8 cellular contexts compared by ENCODE assay signal in genomic region chr1:203267347-203267846, GRCh38. TPM values are rescaled to one million over a fixed set of nuclear protein-coding genes. Genes with fewer than 3 reads are reported as not detected.
DNase-seq lines count a peak whose midpoint lies in the region; ATAC-seq, FAIRE-seq and TF ChIP-seq lines count a peak whose summit lies in the region.

No MANE protein-coding gene starts in this region.

- peaks cover 2% of the 10 kb centered on the region for H3K4me1 ChIP-seq in mammary epithelial cell (ENCODE audit: insufficient read depth, low read length)
- H3K4me1 ChIP-seq in small intestine (ENCODE audit: control insufficient read depth in 2 of 2, insufficient read depth in 1 of 2, low read depth in 1 of 2, low read length in 1 of 2) = no peaks in the 10 kb centered on the region

- H3K9ac ChIP-seq in mammary epithelial cell (ENCODE audit: insufficient read depth, low read length) = peak overlapping the region; percentile 8

- peak overlapping the region; percentile 70 for H3K4me2 ChIP-seq in mammary epithelial cell (ENCODE audit: insufficient read depth, low read depth, low read length)

- dilution Hi-C loops in mammary epithelial cell (cut with HindIII; ENCODE audit: low sequenced_read_pairs) = loop anchor here (5.0 to 10.0 kb wide), 2 partner anchors 70 to 233 kb away; no protein-coding TSS in a partner anchor

- H3K9me3 ChIP-seq in mammary epithelial cell (replicated peaks; ENCODE audit: insufficient read depth, low read length) (no peaks in the 10 kb centered on the region), small intestine (ENCODE audit: control insufficient read depth, low read depth) (no peaks in the 10 kb centered on the region)

- intact Hi-C loops in mammary epithelial cell (cut with micrococcal nuclease) = no loop called here

- DNase-seq in DMS79 treated with DMSO at 0.1 percent for 48 hours (lab: John Stamatoyannopoulos, UW) = peak; percentile 76
- DNase-seq in NCI-H2227 (lab: John Stamatoyannopoulos, UW; ENCODE audit: unreplicated experiment) = peak; percentile 95
- peak; percentile 78 for DNase-seq in mammary epithelial cell
- peak; percentile 73 for DNase-seq in iPS-NIHi11 (ENCODE audit: low spot score)
- peak; percentile 95 for DNase-seq in small intestine

- no peaks in the 10 kb centered on the region for H3K27me3 ChIP-seq in mammary epithelial cell (ENCODE audit: insufficient read depth, low read length)
- no peaks in the 10 kb centered on the region for H3K27me3 ChIP-seq in small intestine (ENCODE audit: control insufficient read depth in 2 of 2, insufficient read depth in 2 of 2, low read length in 2 of 2)

- H3K36me3 ChIP-seq in mammary epithelial cell (ENCODE audit: insufficient read depth, low read length) = no peaks in the 10 kb centered on the region
- no peaks in the 10 kb centered on the region for H3K36me3 ChIP-seq in small intestine (ENCODE audit: control insufficient read depth in 2 of 2, insufficient read depth in 2 of 2, low read length in 2 of 2)

- TF ChIP-seq CTCF in WI38 (IDR thresholded peaks at IDR 0.05; ENCODE audit: low read depth, low read length) (peak; percentile 83), mammary epithelial cell (conservative IDR thresholded peaks at IDR 0.05 in 1 of 2, IDR thresholded peaks at IDR 0.05 in 1 of 2; ENCODE audit: extremely low read depth in 1 of 2, insufficient read depth in 1 of 2, low read depth in 1 of 2, low read length in 2 of 2) (peak; percentile 92 to 94)

- H3K27ac ChIP-seq in mammary epithelial cell (ENCODE audit: insufficient read depth, low read depth, low read length) (peak overlapping the region; percentile 1), small intestine (ENCODE audit: low read depth in 1 of 2, low read length in 1 of 2) (peak overlapping the region in 1 of 2 donors; percentile 86)

- ATAC-seq in HG02798 (IDR thresholded peaks at IDR 0.05; ENCODE audit: poor library complexity, unreplicated experiment) (peak; percentile 64), GM21619 (IDR thresholded peaks at IDR 0.05; ENCODE audit: unreplicated experiment) (no peak)

- H3K79me2 ChIP-seq in mammary epithelial cell (ENCODE audit: insufficient read depth, low read length) = no peaks in the 10 kb centered on the region

- peak overlapping the region; percentile 87 for H2AFZ ChIP-seq in mammary epithelial cell (ENCODE audit: low read depth, low read length)

- no peaks in the 10 kb centered on the region for H4K20me1 ChIP-seq in mammary epithelial cell (ENCODE audit: insufficient read depth, low read length)

- WGBS in mammary epithelial cell (ENCODE audit: low coverage, missing lambda C conversion rate) = 9% methylated on average over 18 of the region's 20 CpGs
- 1% methylated on average over 20 of the region's 20 CpGs for WGBS in small intestine, 3 donors

- CTCF ChIA-PET in mammary epithelial cell (lab: Charles Lee; ENCODE audit: low non-redundant PET) = interaction anchor here (0.5 to 1.4 kb wide), 21 partner anchors 19 to 921 kb away, joined by 3 to 27 read pairs (median 4); partner anchors contain the start of genes ADORA1 and PRELP

- peak overlapping the region; percentile 66 for H3K4me3 ChIP-seq in WI38 (ENCODE audit: low read depth, low read length)
- peak overlapping the region; percentile 12 to 52 (median 52) for H3K4me3 ChIP-seq in mammary epithelial cell (replicated peaks in 1 of 3; ENCODE audit: insufficient read depth in 1 of 3, low read depth in 2 of 3, low read length in 3 of 3)
- peak overlapping the region; percentile 42 to 52 for H3K4me3 ChIP-seq in small intestine (ENCODE audit: low read depth in 1 of 2, low read length in 2 of 2)

- BruUV-seq in mammary epithelial cell (replicated peaks; lab: Mats Ljungman, UMichigan) = no TSS peak

- no peak for FAIRE-seq in small intestine (lab: Jason Lieb, UNC)

- in situ Hi-C loops in mammary epithelial cell (cut with MboI; ENCODE audit: low sequenced_read_pairs in 2 of 2) = loop anchor here in 1 of 2 donors (5.0 kb wide), 1 partner anchor 235 kb away; no protein-coding TSS in a partner anchor

RNA-seq across cellular contexts. Expression of gene BTG2, which starts 37.9 kb away (rescaled TPM):
- 100 to 1,000 TPM in 1 of 2 donors, 10 to 100 TPM in 1; 74.8 to 107 TPM for total RNA-seq in mammary epithelial cell
- polyA plus RNA-seq in mammary epithelial cell = 47.2 TPM
- 57.2 TPM for polyA minus RNA-seq in mammary epithelial cell
- polyA plus RNA-seq in small intestine = 100 to 1,000 TPM in 1 of 3 donors, 10 to 100 TPM in 2; 15.9 to 101 (median 23.5) TPM

RNA-seq across cellular contexts. Expression of gene CHIT1, which starts 37.9 kb away (rescaled TPM):
- total RNA-seq in mammary epithelial cell = under 1 TPM in 1 of 2 donors, not detected in 1; under 0.01 TPM
- polyA plus RNA-seq in mammary epithelial cell = not detected
- not detected for polyA minus RNA-seq in mammary epithelial cell
- under 1 TPM in 1 of 3 donors, not detected in 2; 0.43 TPM for polyA plus RNA-seq in small intestine
